In genomic region chr6:7389162-7389450, GRCh38 we compare ENCODE assay signal across 8 cellular contexts. TPM values are rescaled to one million over a fixed set of nuclear protein-coding genes. Genes with fewer than 3 reads are reported as not detected.
A peak's percentile ranks its signal among the peaks of the same experiment; 100 is the strongest.
DNase-seq lines count a peak whose midpoint lies in the region; ATAC-seq and TF ChIP-seq lines count a peak whose summit lies in the region.

No MANE protein-coding gene starts in this region.

- ATAC-seq in GM18511 (IDR thresholded peaks at IDR 0.05; ENCODE audit: unreplicated experiment) (no peak), GM18498 (IDR thresholded peaks at IDR 0.05; ENCODE audit: unreplicated experiment) (no peak)

- TF ChIP-seq EP300 in suprapubic skin (IDR thresholded peaks at IDR 0.05): no peak

- H3K9ac ChIP-seq in HUES48 (ENCODE audit: low read depth, low read length): peak overlapping the region; percentile 72

- H3K36me3 ChIP-seq in HUES48 (ENCODE audit: control insufficient read depth, insufficient read depth, low read length) (peaks cover 21% of the 10 kb centered on the region), suprapubic skin (peaks cover 4% of the 10 kb centered on the region)

- H3K4me1 ChIP-seq in HUES48 (ENCODE audit: control insufficient read depth, insufficient read depth, low read length): peaks cover 13% of the 10 kb centered on the region
- peaks cover 31% of the 10 kb centered on the region for H3K4me1 ChIP-seq in suprapubic skin

- no peaks in the 10 kb centered on the region for H3K27me3 ChIP-seq in HUES48 (ENCODE audit: control insufficient read depth, insufficient read depth, low read length)
- H3K27me3 ChIP-seq in suprapubic skin: no peaks in the 10 kb centered on the region

- H3K27ac ChIP-seq in C4-2B (peak overlapping the region; percentile 93), HUES48 (ENCODE audit: low read depth, low read length) (peak overlapping the region; percentile 92), suprapubic skin (peak overlapping the region; percentile 83)

- H3K4me3 ChIP-seq in HUES48 (ENCODE audit: low read depth, low read length) (peak overlapping the region; percentile 82), astrocyte of the spinal cord (ENCODE audit: low read depth, low read length) (peak overlapping the region; percentile 85), suprapubic skin (peak overlapping the region; percentile 77)

- TF ChIP-seq CTCF in C4-2B (conservative IDR thresholded peaks at IDR 0.05): no peak
- no peak for TF ChIP-seq CTCF in astrocyte of the spinal cord (IDR thresholded peaks at IDR 0.05; ENCODE audit: low read depth, low read length)
- TF ChIP-seq CTCF in suprapubic skin (IDR thresholded peaks at IDR 0.05): no peak

- DNase-seq in astrocyte of the spinal cord (ENCODE audit: low read depth, low spot score): no peak
- DNase-seq in kidney glomerular epithelial cell (lab: John Stamatoyannopoulos, UW): peak; percentile 76
- no peak for DNase-seq in suprapubic skin (ENCODE audit: low spot score in 2 of 2)
- DNase-seq in cerebellum (ENCODE audit: low spot score): no peak

- no peak for TF ChIP-seq POLR2A in suprapubic skin (IDR thresholded peaks at IDR 0.05)

- in situ Hi-C loops in astrocyte of the spinal cord (cut with HindIII; ENCODE audit: low sequenced_read_pairs): no loop called here

- H3K9me3 ChIP-seq in HUES48 (ENCODE audit: control insufficient read depth, insufficient read depth, low read length) (no peaks in the 10 kb centered on the region), suprapubic skin (no peaks in the 10 kb centered on the region)

- 0% methylated on average over 6 of the region's 11 CpGs for WGBS in suprapubic skin

RNA-seq across cellular contexts. Expression of gene CAGE1, which starts 0.4 kb away (rescaled TPM):
- not detected for total RNA-seq in suprapubic skin
- 0.18 TPM for total RNA-seq in cerebellum

RNA-seq across cellular contexts. Expression of gene RIOK1, which starts 0.5 kb away (rescaled TPM):
- total RNA-seq in suprapubic skin (10 to 100 TPM; 18.6 to 24.6 (median 22.7) TPM), cerebellum (24.9 TPM)
